Comparison of ENCODE assay signal across 30 cellular contexts in the genomic region with DNA sequence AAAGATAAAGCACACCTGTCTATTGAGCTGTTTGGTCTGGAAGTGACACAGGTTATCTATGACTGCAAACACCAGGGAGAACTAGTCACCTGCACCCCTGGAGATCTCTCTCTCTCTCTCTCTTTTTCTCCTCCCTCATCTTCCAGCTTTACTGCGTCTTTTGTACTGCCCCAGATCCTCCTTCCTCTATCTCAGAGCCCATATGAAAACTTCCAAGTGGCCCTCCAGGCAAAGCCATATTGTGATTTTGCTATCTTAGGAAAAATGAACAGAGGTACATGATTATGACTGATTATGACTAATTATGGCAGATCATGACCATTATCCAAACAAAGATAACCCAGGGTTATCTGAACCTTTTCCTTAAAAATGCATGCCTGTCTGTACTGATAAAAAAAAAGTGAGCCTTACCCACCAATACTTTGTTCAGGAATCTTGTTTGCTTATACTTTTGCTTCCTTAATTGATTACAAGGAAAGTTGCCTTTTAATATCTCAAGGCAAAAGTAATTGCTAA. TPM values are rescaled to one million over a fixed set of nuclear protein-coding genes. Genes with fewer than 3 reads are reported as not detected.
"Had no signal": no experiment of that assay in that cellular context is flagged by ENCODE, and none has a peak within 500 bp of the region (broad histone marks: within the 10 kb centered on the region; RNA-seq: fewer than 3 reads in every experiment).

No MANE protein-coding gene starts in this region.

- H3K4me1 ChIP-seq: esophagus squamous epithelium, gastrocnemius medialis, heart right ventricle, left lung, lower lobe of right lung had no signal

- FAIRE-seq: colon, islet of Langerhans, keratinocyte had no signal

- ATAC-seq: esophagus mucosa, gastrocnemius medialis, heart right ventricle, left cardiac atrium, left lung, left ventricle myocardium superior, lower lobe of right lung, mucosa of descending colon had no signal

- H3K27me3 ChIP-seq: dorsolateral prefrontal cortex, esophagus squamous epithelium, gastrocnemius medialis, heart right ventricle, left lung had no signal

- H3K4me3 ChIP-seq: coronary artery, dorsolateral prefrontal cortex, esophagus squamous epithelium, gastrocnemius medialis, heart right ventricle, left lung, lower lobe of right lung, mucosa of descending colon had no signal

- H3K9me3 Mint-ChIP-seq: mesothelial cell of epicardium, naive B cell had no signal

- H3K36me3 Mint-ChIP-seq: mesothelial cell of epicardium, naive B cell had no signal

- H3K9me3 ChIP-seq: esophagus squamous epithelium, gastrocnemius medialis, heart right ventricle, left lung, lower lobe of right lung, mucosa of descending colon had no signal

- H3K36me3 ChIP-seq: esophagus squamous epithelium, gastrocnemius medialis, heart right ventricle, left lung, lower lobe of right lung had no signal

- H3K27me3 Mint-ChIP-seq: naive B cell had no signal

- H3K27ac Mint-ChIP-seq: mesothelial cell of epicardium, naive B cell had no signal

- DNase-seq: dermis blood vessel endothelial cell; dorsolateral prefrontal cortex; effector CD4-positive, alpha-beta T cell; effector memory CD4-positive, alpha-beta T cell; esophagus squamous epithelium; foreskin fibroblast; foreskin melanocyte; gastrocnemius medialis; glutamatergic neuron; head of caudate nucleus; heart right ventricle; hippocampal formation; left cardiac atrium; left lung; left ventricle myocardium superior; lower lobe of right lung; mesenchymal stem cell; mucosa of descending colon; naive B cell had no signal

- H3K4me1 Mint-ChIP-seq: naive B cell had no signal

- H3K27ac ChIP-seq: coronary artery, dorsolateral prefrontal cortex, epithelial cell of prostate, esophagus squamous epithelium, gastrocnemius medialis, heart right ventricle, left lung, lower lobe of right lung had no signal

- H3K4me3 Mint-ChIP-seq: mesothelial cell of epicardium, naive B cell had no signal

RNA-seq across cellular contexts. Expression of a gene that starts 43.2 kb away (rescaled TPM):
- total RNA-seq: dermis blood vessel endothelial cell, gastrocnemius medialis, glomerular endothelial cell, heart right ventricle, lung microvascular endothelial cell, mesenteric fat pad, myocyte had no signal
